18 cellular contexts compared by ENCODE assay signal in genomic region chr13:98462241-98462882, GRCh38.
DNase-seq lines count a peak whose midpoint lies in the region; ATAC-seq and TF ChIP-seq lines count a peak whose summit lies in the region.
"Had no signal": no experiment of that assay in that cellular context is flagged by ENCODE, and none has a peak within 500 bp of the region (broad histone marks: within the 10 kb centered on the region; RNA-seq: fewer than 3 reads in every experiment).

No MANE protein-coding gene starts in this region.

- H3K27me3 Mint-ChIP-seq in activated naive CD4-positive, alpha-beta T cell treated with anti-CD3 and anti-CD28 coated beads, Interleukin-2, amount 10 ng/mL, durations not matched to agents 7 days and 5 days: no peaks in the 10 kb centered on the region
- no peaks in the 10 kb centered on the region for H3K27me3 Mint-ChIP-seq in activated CD8-positive, alpha-beta T cell treated with anti-CD3 and anti-CD28 coated beads for 36 hours
- H3K27me3 Mint-ChIP-seq in stimulated activated naive B cell treated with anti-CD40 and anti-IgM and Interleukin-4, amounts not matched to agents 10 μg/mL and 1 μg/mL and 100 μg/mL, for 72 hours: no peaks in the 10 kb centered on the region

- intact Hi-C loops in activated CD8-positive, alpha-beta T cell treated with anti-CD3 and anti-CD28 coated beads for 36 hours (cut with micrococcal nuclease): no loop called here
- intact Hi-C loops in left ventricle myocardium inferior (cut with micrococcal nuclease): no loop called here

- H3K36me3 ChIP-seq in left ventricle myocardium inferior: peaks cover 61% of the 10 kb centered on the region

- H3K9me3 ChIP-seq in left ventricle myocardium inferior (replicated peaks): no peaks in the 10 kb centered on the region
- H3K9me3 ChIP-seq: colonic mucosa, heart left ventricle, thoracic aorta had no signal

- peak overlapping the region; percentile 77 for H3K27ac Mint-ChIP-seq in activated naive CD4-positive, alpha-beta T cell treated with anti-CD3 and anti-CD28 coated beads, Interleukin-2, amount 10 ng/mL, durations not matched to agents 7 days and 5 days
- peak overlapping the region; percentile 59 for H3K27ac Mint-ChIP-seq in activated CD8-positive, alpha-beta T cell treated with anti-CD3 and anti-CD28 coated beads for 36 hours
- peak overlapping the region; percentile 72 for H3K27ac Mint-ChIP-seq in stimulated activated naive B cell treated with anti-CD40 and anti-IgM and Interleukin-4, amounts not matched to agents 10 μg/mL and 1 μg/mL and 100 μg/mL, for 72 hours

- H3K9me3 Mint-ChIP-seq in activated naive CD4-positive, alpha-beta T cell treated with anti-CD3 and anti-CD28 coated beads, Interleukin-2, amount 10 ng/mL, durations not matched to agents 7 days and 5 days: no peaks in the 10 kb centered on the region
- H3K9me3 Mint-ChIP-seq in activated CD8-positive, alpha-beta T cell treated with anti-CD3 and anti-CD28 coated beads for 36 hours: no peaks in the 10 kb centered on the region
- H3K9me3 Mint-ChIP-seq in stimulated activated naive B cell treated with anti-CD40 and anti-IgM and Interleukin-4, amounts not matched to agents 10 μg/mL and 1 μg/mL and 100 μg/mL, for 72 hours: no peaks in the 10 kb centered on the region

- CTCF ChIA-PET in activated naive CD4-positive, alpha-beta T cell treated with anti-CD3 and anti-CD28 coated beads, Interleukin-2, amount 10 ng/mL, durations not matched to agents 7 days and 5 days (lab: Charles Lee): no interaction called here
- CTCF ChIA-PET in activated CD8-positive, alpha-beta T cell treated with anti-CD3 and anti-CD28 coated beads for 36 hours (lab: Charles Lee): interaction anchor here (1.8 kb wide), 1 partner anchor 16 kb away, joined by 6 read pairs; no protein-coding TSS in a partner anchor

- ATAC-seq in activated CD8-positive, alpha-beta T cell treated with anti-CD3 and anti-CD28 coated beads for 36 hours: no peak
- ATAC-seq in stimulated activated naive B cell treated with anti-CD40 and anti-IgM and Interleukin-4, amounts not matched to agents 10 μg/mL and 1 μg/mL and 100 μg/mL, for 72 hours (replicated peaks): no peak

- H3K4me1 ChIP-seq in left ventricle myocardium inferior: peaks cover 54% of the 10 kb centered on the region
- H3K4me1 ChIP-seq: colonic mucosa had no signal

- H3K36me3 Mint-ChIP-seq in activated naive CD4-positive, alpha-beta T cell treated with anti-CD3 and anti-CD28 coated beads, Interleukin-2, amount 10 ng/mL, durations not matched to agents 7 days and 5 days: peaks cover 59% of the 10 kb centered on the region
- H3K36me3 Mint-ChIP-seq in activated CD8-positive, alpha-beta T cell treated with anti-CD3 and anti-CD28 coated beads for 36 hours (ENCODE audit: low read depth): peaks cover 51% of the 10 kb centered on the region
- peaks cover 37 to 56% of the 10 kb centered on the region in 2 donors for H3K36me3 Mint-ChIP-seq in stimulated activated naive B cell treated with anti-CD40 and anti-IgM and Interleukin-4, amounts not matched to agents 10 μg/mL and 1 μg/mL and 100 μg/mL, for 72 hours

- H3K4me3 ChIP-seq in left ventricle myocardium inferior: no peak overlapping the region
- H3K4me3 ChIP-seq: colonic mucosa, heart left ventricle, thoracic aorta had no signal

- no peak for TF ChIP-seq CTCF in activated CD8-positive, alpha-beta T cell treated with anti-CD3 and anti-CD28 coated beads for 36 hours (IDR thresholded peaks at IDR 0.05)
- TF ChIP-seq CTCF in left ventricle myocardium inferior (IDR thresholded peaks at IDR 0.05; ENCODE audit: borderline replicate concordance): no peak

- H3K4me3 Mint-ChIP-seq in activated naive CD4-positive, alpha-beta T cell treated with anti-CD3 and anti-CD28 coated beads, Interleukin-2, amount 10 ng/mL, durations not matched to agents 7 days and 5 days: no peak overlapping the region
- H3K4me3 Mint-ChIP-seq in activated CD8-positive, alpha-beta T cell treated with anti-CD3 and anti-CD28 coated beads for 36 hours: no peak overlapping the region
- no peak overlapping the region for H3K4me3 Mint-ChIP-seq in stimulated activated naive B cell treated with anti-CD40 and anti-IgM and Interleukin-4, amounts not matched to agents 10 μg/mL and 1 μg/mL and 100 μg/mL, for 72 hours

- peak overlapping the region; percentile 32 for H3K27ac ChIP-seq in left ventricle myocardium inferior (replicated peaks)
- H3K27ac ChIP-seq: colonic mucosa, thoracic aorta had no signal

- DNase-seq in activated naive CD4-positive, alpha-beta T cell treated with anti-CD3 and anti-CD28 coated beads, Interleukin-2, amount 10 ng/mL, durations not matched to agents 7 days and 5 days: no peak
- no peak for DNase-seq in activated naive CD4-positive, alpha-beta T cell treated with Interleukin-2 at 50 U/mL for 16 hours
- DNase-seq in activated CD8-positive, alpha-beta T cell treated with anti-CD3 and anti-CD28 coated beads for 36 hours: no peak
- DNase-seq in left ventricle myocardium inferior (peak; percentile 13), 8988T (no peak), Ammon's horn (ENCODE audit: low spot score) (no peak), NCI-H2196 treated with DMSO at 0.1 percent for 48 hours (lab: John Stamatoyannopoulos, UW; ENCODE audit: unreplicated experiment) (no peak)
- no peak for DNase-seq in stimulated activated naive B cell treated with anti-CD40 and anti-IgM and Interleukin-4, amounts not matched to agents 10 μg/mL and 1 μg/mL and 100 μg/mL, for 72 hours
- DNase-seq: ACHN; activated CD8-positive, alpha-beta memory T cell treated with anti-CD3 and anti-CD28 coated beads, Interleukin-2, amount 50 U/mL, for 4 hours; amniotic stem cell; colonic mucosa; GF-D8; heart left ventricle; NCI-H1930; NCI-H510A; stimulated activated CD4-positive, alpha-beta T cell treated with anti-CD3 and anti-CD28 coated beads, Interleukin-15, amount 100 ng/mL, for 24 hours had no signal

- peaks cover 13% of the 10 kb centered on the region for H3K4me1 Mint-ChIP-seq in activated naive CD4-positive, alpha-beta T cell treated with anti-CD3 and anti-CD28 coated beads, Interleukin-2, amount 10 ng/mL, durations not matched to agents 7 days and 5 days
- H3K4me1 Mint-ChIP-seq in activated CD8-positive, alpha-beta T cell treated with anti-CD3 and anti-CD28 coated beads for 36 hours (ENCODE audit: low read depth): peaks cover 19% of the 10 kb centered on the region
- peaks cover 21 to 24% of the 10 kb centered on the region in 2 donors for H3K4me1 Mint-ChIP-seq in stimulated activated naive B cell treated with anti-CD40 and anti-IgM and Interleukin-4, amounts not matched to agents 10 μg/mL and 1 μg/mL and 100 μg/mL, for 72 hours

- POLR2A ChIA-PET in activated CD8-positive, alpha-beta T cell treated with anti-CD3 and anti-CD28 coated beads for 36 hours (lab: Charles Lee): interaction anchor here (0.7 kb wide), 1 partner anchor 71 kb away, joined by 4 read pairs; no protein-coding TSS in a partner anchor

- no peaks in the 10 kb centered on the region for H3K27me3 ChIP-seq in left ventricle myocardium inferior (ENCODE audit: low read depth)
- H3K27me3 ChIP-seq: colonic mucosa, heart left ventricle had no signal
